8 cellular contexts compared by ENCODE assay signal in the genomic region with DNA sequence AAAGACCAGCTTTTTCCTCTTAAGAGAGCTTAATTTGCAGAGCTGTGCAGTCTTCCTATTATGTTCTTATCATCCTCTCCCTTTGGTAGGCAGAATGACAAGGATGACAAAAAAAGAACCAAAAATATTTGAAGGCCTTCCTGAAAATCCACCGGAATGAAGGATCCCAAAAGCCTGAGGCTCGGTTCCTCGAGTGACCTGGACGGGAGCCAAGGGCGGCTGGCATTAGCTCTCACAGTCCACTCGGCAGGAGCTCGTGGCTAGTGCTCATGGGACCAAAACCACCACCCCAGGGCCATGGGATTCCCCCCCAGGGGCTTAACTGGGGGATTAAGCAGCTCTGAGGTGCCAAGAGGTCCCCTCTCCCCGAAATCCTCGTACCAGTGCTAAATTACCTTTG.
A peak's percentile ranks its signal among the peaks of the same experiment; 100 is the strongest.
DNase-seq lines count a peak whose midpoint lies in the region; ATAC-seq and TF ChIP-seq lines count a peak whose summit lies in the region.

No MANE protein-coding gene starts in this region.

- peaks cover 10 to 18% of the 10 kb centered on the region in 2 donors for H3K27me3 ChIP-seq in mucosa of rectum (ENCODE audit: control insufficient read depth in 2 of 2, insufficient read depth in 2 of 2, low read length in 2 of 2)

- H3K27ac ChIP-seq in mucosa of rectum (ENCODE audit: low read depth in 2 of 2, low read length in 2 of 2): no peak overlapping the region

- H3K36me3 ChIP-seq in mucosa of rectum (ENCODE audit: control insufficient read depth in 2 of 2, insufficient read depth in 2 of 2, low read length in 2 of 2): no peaks in the 10 kb centered on the region

- H3K9me3 ChIP-seq in mucosa of rectum (ENCODE audit: control insufficient read depth in 2 of 2, low read length in 2 of 2): no peaks in the 10 kb centered on the region

- peak overlapping the region in 1 of 2 donors; percentile 33 for H3K9ac ChIP-seq in mucosa of rectum (ENCODE audit: low read depth in 1 of 2, low read length in 2 of 2)

- peaks cover 4% of the 10 kb centered on the region in 2 donors for H3K4me1 ChIP-seq in mucosa of rectum (ENCODE audit: control insufficient read depth in 2 of 2, insufficient read depth in 2 of 2, low read length in 2 of 2)

- peak overlapping the region; percentile 56 to 58 for H3K4me3 ChIP-seq in cardiac fibroblast (replicated peaks in 1 of 2; ENCODE audit: low read depth in 2 of 2, low read length in 2 of 2)
- H3K4me3 ChIP-seq in mucosa of rectum (ENCODE audit: low read length in 2 of 2): peak overlapping the region; percentile 40 to 70

- DNase-seq in NCI-H748 (lab: John Stamatoyannopoulos, UW; ENCODE audit: unreplicated experiment) (peak; percentile 59), NCI-H748 treated with DMSO at 0.1 percent for 48 hours (lab: John Stamatoyannopoulos, UW) (no peak), HK-2 (ENCODE audit: unreplicated experiment) (peak; percentile 2), cardiac fibroblast (ENCODE audit: low read depth in 2 of 2) (peak in 1 of 2 donors; percentile 14), glomerular visceral epithelial cell (ENCODE audit: extremely low spot score) (no peak), Kasumi-1 (lab: John Stamatoyannopoulos, UW) (no peak)

- TF ChIP-seq CTCF in cardiac fibroblast (IDR thresholded peaks at IDR 0.05; ENCODE audit: low read depth, low read length): no peak

- no peak for ATAC-seq in HG02973 (IDR thresholded peaks at IDR 0.05; ENCODE audit: unreplicated experiment)

Comparison
In these comparisons a context has a peak if more than half of its experiments do, and no peak if none do; other contexts are left out.
1. DNase-seq: peak in NCI-H748 (single experiment) and HK-2 (single experiment); none in NCI-H748 treated with DMSO at 0.1 percent for 48 hours (single experiment), glomerular visceral epithelial cell (single experiment) and Kasumi-1 (0 of 2).